ENCODE assay signal across 1 cellular context in genomic region chr17:19018600-19018950, GRCh38.
TF ChIP-seq lines count a peak whose summit lies in the region.

No MANE protein-coding gene starts in this region.

TF ChIP-seq in endothelial cell of umbilical vein, 7 proteins besides CTCF, POLR2A, EP300 and RAD21:
- TF ChIP-seq MYC (IDR thresholded peaks at IDR 0.05; ENCODE audit: low read depth, low read length) (no peak), MAX (IDR thresholded peaks at IDR 0.05; ENCODE audit: insufficient read depth, insufficient read length) (no peak), FOS (IDR thresholded peaks at IDR 0.05; ENCODE audit: borderline replicate concordance, insufficient read depth, low read length) (no peak), JUN (IDR thresholded peaks at IDR 0.05; ENCODE audit: borderline replicate concordance, insufficient read depth, insufficient read length, low read depth) (no peak), POLR2AphosphoS5 (IDR thresholded peaks at IDR 0.05; ENCODE audit: insufficient read depth, low read depth, low read length) (no peak), GATA2 (IDR thresholded peaks at IDR 0.05; ENCODE audit: insufficient read depth, insufficient read length, low read depth, low read length) (no peak), EZH2 (IDR thresholded peaks at IDR 0.05; ENCODE audit: borderline replicate concordance, low read depth, low read length, severe bottlenecking) (no peak)
